7 cellular contexts compared by ENCODE assay signal in genomic region chr14:19338060-19338372, GRCh38.
DNase-seq lines count a peak whose midpoint lies in the region; ATAC-seq, FAIRE-seq and TF ChIP-seq lines count a peak whose summit lies in the region.
"Not testable (repeated sequence)": the region's sequence is repeated elsewhere in the genome, so short reads cannot be mapped to it uniquely, and the experiment has no call there.

No MANE protein-coding gene starts in this region.

- H4K20me1 ChIP-seq in K562 (replicated peaks; ENCODE audit: control insufficient read depth, insufficient read depth, low read length): not testable (repeated sequence)

- H3K27ac ChIP-seq in A549: peak overlapping the region; percentile 58 to 83; a peak in 3 of 6 replicates
- not testable (repeated sequence) for H3K27ac ChIP-seq in Panc1 (ENCODE audit: low read length); K562 (ENCODE audit: extremely low read depth, low read depth, low read length); right cardiac atrium (ENCODE audit: low read length); upper lobe of left lung

- CTCF ChIA-PET in A549 (lab: Yijun Ruan, JAX); Panc1 (lab: Charles Lee); K562 (lab: Yijun Ruan, JAX; ENCODE audit: low intra/inter-chr PET ratio): not testable (repeated sequence)

- H3K36me3 ChIP-seq in Panc1 (ENCODE audit: control insufficient read depth, insufficient read depth, low read length); K562 (ENCODE audit: control insufficient read depth, insufficient read depth, low read length); mucosa of descending colon (ENCODE audit: low read depth); upper lobe of left lung: not testable (repeated sequence)

- not testable (repeated sequence) for H3K27me3 ChIP-seq in Panc1 (ENCODE audit: control insufficient read depth, insufficient read depth, low read length); K562 (ENCODE audit: control insufficient read depth in 2 of 2, insufficient read depth in 2 of 2, low read length in 2 of 2); right cardiac atrium (ENCODE audit: control insufficient read depth, insufficient read depth); upper lobe of left lung

- POLR2A ChIA-PET in A549 (lab: Yijun Ruan, JAX); Panc1 (lab: Charles Lee); K562 (lab: Yijun Ruan, JAX): not testable (repeated sequence)

- not testable (repeated sequence) for H3K9me3 ChIP-seq in A549; Panc1 (ENCODE audit: control insufficient read depth, insufficient read depth, low read depth, low read length); K562 (replicated peaks; ENCODE audit: control insufficient read depth, insufficient read depth, low read depth, low read length); right cardiac atrium (ENCODE audit: control insufficient read depth, low read length); mucosa of descending colon; upper lobe of left lung

- in situ Hi-C loops in Panc1 (cut with HindIII; ENCODE audit: low pct_unique_long_range_greater_than_20kb, low sequenced_read_pairs); K562 (cut with MboI): not testable (repeated sequence)

- H3K9me1 ChIP-seq in K562 (ENCODE audit: control insufficient read depth, insufficient read depth, low read length): not testable (repeated sequence)

- FAIRE-seq in A549 (lab: Jason Lieb, UNC); K562 (lab: Jason Lieb, UNC): not testable (repeated sequence)

- not testable (repeated sequence) for H2AFZ ChIP-seq in K562 (ENCODE audit: low read depth, low read length)

- TF ChIP-seq RAD21 in A549 (conservative IDR thresholded peaks at IDR 0.05 in 1 of 2, IDR thresholded peaks at IDR 0.05 in 1 of 2); K562 (CRISPR knock-in tag; conservative IDR thresholded peaks at IDR 0.05 in 1 of 2, IDR thresholded peaks at IDR 0.05 in 1 of 2): not testable (repeated sequence)

- H3K4me1 ChIP-seq in A549; Panc1 (ENCODE audit: control insufficient read depth, insufficient read depth, low read length); K562 (replicated peaks in 1 of 2; ENCODE audit: control insufficient read depth in 2 of 2, insufficient read depth in 2 of 2, low read length in 2 of 2); right cardiac atrium (ENCODE audit: control insufficient read depth, insufficient read depth, low read length); mucosa of descending colon (ENCODE audit: low read depth); upper lobe of left lung: not testable (repeated sequence)

- not testable (repeated sequence) for BruUV-seq in Panc1 (replicated peaks; lab: Mats Ljungman, UMichigan); K562 (replicated peaks; lab: Mats Ljungman, UMichigan)

- ATAC-seq in A549: peak; percentile 3 to 16; a peak in 4 of 6 replicates
- peak; percentile 45 for ATAC-seq in Panc1
- peak; percentile 7 for ATAC-seq in K562
- ATAC-seq in right cardiac atrium: peak; percentile 48 to 51
- ATAC-seq in mucosa of descending colon: peak; percentile 34
- ATAC-seq in upper lobe of left lung (ENCODE audit: low FRiP score in 2 of 2): peak; percentile 25 to 74

- H3K79me2 ChIP-seq in K562 (ENCODE audit: control insufficient read depth, insufficient read depth, low read length): not testable (repeated sequence)

- no CpG with 5 or more reads among the region's 11 CpGs for WGBS in A549 (ENCODE audit: missing lambda C conversion rate)
- no CpG with 5 or more reads among the region's 11 CpGs for WGBS in K562 (ENCODE audit: insufficient coverage, low coverage, missing lambda C conversion rate)
- no CpG with 5 or more reads among the region's 11 CpGs for WGBS in right cardiac atrium
- no CpG with 5 or more reads among the region's 11 CpGs for WGBS in upper lobe of left lung, 2 donors

- intact Hi-C loops in Panc1 (cut with micrococcal nuclease; ENCODE audit: unreplicated experiment); K562 (cut with micrococcal nuclease); right cardiac atrium (cut with DNase I); mucosa of descending colon (cut with DNase I, micrococcal nuclease): not testable (repeated sequence)

- TF ChIP-seq CTCF in A549 (IDR thresholded peaks at IDR 0.05); LNCaP clone FGC (IDR thresholded peaks at IDR 0.05; ENCODE audit: control insufficient read depth, extremely low read depth, insufficient read depth); Panc1 (IDR thresholded peaks at IDR 0.05); K562 (IDR thresholded peaks at IDR 0.05 in 2 of 3, conservative IDR thresholded peaks at IDR 0.05 in 1 of 3; ENCODE audit: insufficient read depth in 2 of 3, low read depth in 1 of 3, low read length in 3 of 3); mucosa of descending colon (IDR thresholded peaks at IDR 0.05); upper lobe of left lung (IDR thresholded peaks at IDR 0.05): not testable (repeated sequence)

- not testable (repeated sequence) for TF ChIP-seq EP300 in A549 (IDR thresholded peaks at IDR 0.05); K562 (IDR thresholded peaks at IDR 0.05; ENCODE audit: low read length); upper lobe of left lung (IDR thresholded peaks at IDR 0.05)

- not testable (repeated sequence) for H3K4me3 ChIP-seq in A549; K562; right cardiac atrium (ENCODE audit: low read length); mucosa of descending colon; upper lobe of left lung
- H3K4me3 ChIP-seq in LNCaP clone FGC (ENCODE audit: low read depth, low read length): peak overlapping the region; percentile 33
- peak overlapping the region; percentile 21 to 36; a peak in 3 of 4 replicates for H3K4me3 ChIP-seq in Panc1 (ENCODE audit: low read depth in 2 of 2, low read length in 2 of 2)

- H3K4me2 ChIP-seq in A549: peak overlapping the region; percentile 59; the same call in 2 of the 3 replicates
- not testable (repeated sequence) for H3K4me2 ChIP-seq in K562 (ENCODE audit: insufficient read depth, low read length)

- not testable (repeated sequence) for H3K9ac ChIP-seq in K562 (ENCODE audit: insufficient read depth in 1 of 2, low read depth in 2 of 2, low read length in 2 of 2)

- TF ChIP-seq POLR2A in A549 (IDR thresholded peaks at IDR 0.05; ENCODE audit: low read length); K562 (conservative IDR thresholded peaks at IDR 0.05); upper lobe of left lung (IDR thresholded peaks at IDR 0.05): not testable (repeated sequence)

- DNase-seq in A549 (ENCODE audit: low read depth in 1 of 2, low spot score in 1 of 2); LNCaP clone FGC (ENCODE audit: low read depth); Panc1 (ENCODE audit: low read depth, low spot score); K562 (ENCODE audit: extremely low read depth in 1 of 4, low spot score in 3 of 4); right cardiac atrium; mucosa of descending colon; upper lobe of left lung: not testable (repeated sequence)
